22 cellular contexts compared by ENCODE assay signal in the genomic region with DNA sequence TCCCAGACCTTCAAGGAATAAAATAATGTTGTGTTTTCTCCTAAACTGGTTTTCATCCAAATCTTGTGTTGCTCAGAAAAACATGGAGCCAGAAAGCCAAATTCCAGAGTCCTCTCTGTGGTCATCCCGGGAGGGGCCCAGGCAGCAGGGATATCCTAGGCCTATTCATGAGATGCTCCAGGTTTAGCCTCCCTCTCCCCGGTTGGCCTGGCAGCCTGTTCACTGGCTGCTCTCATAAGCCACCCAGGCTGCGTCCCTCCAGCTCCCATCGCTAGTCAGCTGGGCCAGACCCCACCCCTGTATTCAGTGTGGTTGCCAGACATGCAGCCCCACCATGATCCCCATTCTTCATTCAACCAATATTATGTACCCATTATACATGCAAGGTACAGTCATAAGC.
"Had no signal": no experiment of that assay in that cellular context is flagged by ENCODE, and none has a peak within 500 bp of the region (broad histone marks: within the 10 kb centered on the region; RNA-seq: fewer than 3 reads in every experiment).

No MANE protein-coding gene starts in this region.

- H3K4me1 Mint-ChIP-seq: activated B cell treated with CpG ODN at 0.5 μM for 24 hours; activated CD4-positive, alpha-beta T cell treated with anti-CD3 and anti-CD28 coated beads for 36 hours; activated naive CD8-positive, alpha-beta T cell treated with anti-CD3 and anti-CD28 coated beads for 36 hours; stimulated activated effector memory CD8-positive, alpha-beta T cell treated with anti-CD3 and anti-CD28 coated beads, Interleukin-12 subunit alpha, Interleukin-12 subunit beta, amount 100 ng/mL, for 72 hours; stimulated activated naive CD8-positive, alpha-beta T cell treated with anti-CD3 and anti-CD28 coated beads, Interleukin-15, amount 100 ng/mL, for 72 hours had no signal

- H3K4me1 ChIP-seq: parathyroid adenoma had no signal

- H3K36me3 Mint-ChIP-seq: activated naive CD8-positive, alpha-beta T cell treated with anti-CD3 and anti-CD28 coated beads for 36 hours; natural killer cell; stimulated activated effector memory CD8-positive, alpha-beta T cell treated with anti-CD3 and anti-CD28 coated beads, Interleukin-12 subunit alpha, Interleukin-12 subunit beta, amount 100 ng/mL, for 72 hours had no signal

- H3K27ac ChIP-seq: lower lobe of right lung, neutrophil, parathyroid adenoma, right lobe of liver, tibial artery had no signal

- H3K9me3 Mint-ChIP-seq: activated B cell treated with CpG ODN at 0.5 μM for 24 hours; activated naive CD8-positive, alpha-beta T cell treated with anti-CD3 and anti-CD28 coated beads for 36 hours; natural killer cell; stimulated activated effector memory CD8-positive, alpha-beta T cell treated with anti-CD3 and anti-CD28 coated beads, Interleukin-12 subunit alpha, Interleukin-12 subunit beta, amount 100 ng/mL, for 72 hours; stimulated activated naive CD8-positive, alpha-beta T cell treated with anti-CD3 and anti-CD28 coated beads, Interleukin-15, amount 100 ng/mL, for 72 hours had no signal

- ATAC-seq: activated CD4-positive, alpha-beta T cell treated with anti-CD3 and anti-CD28 coated beads for 36 hours; heart right ventricle; left colon; lower lobe of right lung; natural killer cell; stimulated activated effector memory CD8-positive, alpha-beta T cell treated with anti-CD3 and anti-CD28 coated beads, Interleukin-12 subunit alpha, Interleukin-12 subunit beta, amount 100 ng/mL, for 72 hours; stimulated activated naive CD8-positive, alpha-beta T cell treated with anti-CD3 and anti-CD28 coated beads, Interleukin-15, amount 100 ng/mL, for 72 hours had no signal

- H3K27me3 ChIP-seq: heart right ventricle, neutrophil, right lobe of liver, tibial artery had no signal

- H2AFZ ChIP-seq: parathyroid adenoma had no signal

- H3K36me3 ChIP-seq: heart right ventricle, lower lobe of right lung, neutrophil, right lobe of liver, tibial artery had no signal

- H3K79me2 ChIP-seq: parathyroid adenoma had no signal

- DNase-seq: activated B cell treated with CpG ODN at 0.5 μM for 24 hours; activated CD4-positive, alpha-beta T cell treated with anti-CD3 and anti-CD28 coated beads for 36 hours; activated CD4-positive, alpha-beta T cell treated with anti-CD3 and anti-CD28 coated beads, Interleukin-2, amount 50 U/mL, for 48 hours; activated CD8-positive, alpha-beta memory T cell treated with anti-CD3 and anti-CD28 coated beads, Interleukin-2, amount 50 U/mL, for 48 hours; activated naive CD4-positive, alpha-beta T cell treated with Interleukin-2 at 50 U/mL for 16 hours; activated naive CD8-positive, alpha-beta T cell treated with anti-CD3 and anti-CD28 coated beads for 36 hours; activated T-cell treated with anti-CD3 and anti-CD28 coated beads, Interleukin-2, amount 50 U/mL, for 48 hours; foreskin fibroblast; heart right ventricle; left colon; lower lobe of right lung; midbrain; natural killer cell; right lobe of liver; stimulated activated CD4-positive, alpha-beta T cell treated with anti-CD3 and anti-CD28 coated beads, Interleukin-2, amount 100 ng/mL, for 24 hours; stimulated activated naive CD8-positive, alpha-beta T cell treated with anti-CD3 and anti-CD28 coated beads, Interleukin-15, amount 100 ng/mL, for 72 hours; T-helper 9 cell; tibial artery had no signal

- H3K4me3 ChIP-seq: coronary artery, heart right ventricle, lower lobe of right lung, right lobe of liver, tibial artery had no signal

- H3K4me3 Mint-ChIP-seq: activated B cell treated with CpG ODN at 0.5 μM for 24 hours; activated CD4-positive, alpha-beta T cell treated with anti-CD3 and anti-CD28 coated beads for 36 hours; activated naive CD8-positive, alpha-beta T cell treated with anti-CD3 and anti-CD28 coated beads for 36 hours; natural killer cell; stimulated activated effector memory CD8-positive, alpha-beta T cell treated with anti-CD3 and anti-CD28 coated beads, Interleukin-12 subunit alpha, Interleukin-12 subunit beta, amount 100 ng/mL, for 72 hours; stimulated activated naive CD8-positive, alpha-beta T cell treated with anti-CD3 and anti-CD28 coated beads, Interleukin-15, amount 100 ng/mL, for 72 hours had no signal

- H3K27ac Mint-ChIP-seq: activated B cell treated with CpG ODN at 0.5 μM for 24 hours; activated CD4-positive, alpha-beta T cell treated with anti-CD3 and anti-CD28 coated beads for 36 hours; activated naive CD8-positive, alpha-beta T cell treated with anti-CD3 and anti-CD28 coated beads for 36 hours; natural killer cell; stimulated activated effector memory CD8-positive, alpha-beta T cell treated with anti-CD3 and anti-CD28 coated beads, Interleukin-12 subunit alpha, Interleukin-12 subunit beta, amount 100 ng/mL, for 72 hours had no signal

- H3K9me3 ChIP-seq: heart right ventricle, lower lobe of right lung, neutrophil, right lobe of liver, tibial artery had no signal
